ENCODE assay signal across 1 cellular context in genomic region chr20:63345328-63346100, GRCh38.
TF ChIP-seq lines count a peak whose summit lies in the region.

No MANE protein-coding gene starts in this region.

TF ChIP-seq in HEK293, 187 proteins besides CTCF, POLR2A, EP300 and RAD21 (continued from another document):
- TF ChIP-seq ELK4 (IDR thresholded peaks at IDR 0.05; ENCODE audit: borderline replicate concordance, low read depth, low read length) = no peak
- peak; percentile 68 for TF ChIP-seq ZBTB20 (tag by site-specific recombination; IDR thresholded peaks at IDR 0.05)
- no peak for TF ChIP-seq ZNF114 (tag by site-specific recombination; IDR thresholded peaks at IDR 0.05)
- TF ChIP-seq GLIS2 (tag by site-specific recombination; IDR thresholded peaks at IDR 0.05) = peak; percentile 35; the same call in 1 of the 2 replicates
- TF ChIP-seq KLF1 (tag by site-specific recombination; IDR thresholded peaks at IDR 0.05) = peak; percentile 61; the same call in 1 of the 2 replicates
- TF ChIP-seq GLIS1 (tag by site-specific recombination; IDR thresholded peaks at IDR 0.05) = peak; percentile 89
